ENCODE assay signal across 20 cellular contexts in genomic region chr4:108540536-108540935, GRCh38.
DNase-seq lines count a peak whose midpoint lies in the region; ATAC-seq, FAIRE-seq and TF ChIP-seq lines count a peak whose summit lies in the region.
"Had no signal": no experiment of that assay in that cellular context is flagged by ENCODE, and none has a peak within 500 bp of the region (broad histone marks: within the 10 kb centered on the region; RNA-seq: fewer than 3 reads in every experiment).

No MANE protein-coding gene starts in this region.

- H3K36me3 ChIP-seq in OCI-LY3 (replicated peaks; ENCODE audit: low read depth, low read length) = no peaks in the 10 kb centered on the region
- H3K36me3 ChIP-seq: sigmoid colon, SJSA1, suprapubic skin had no signal

- no peaks in the 10 kb centered on the region for H3K9me3 Mint-ChIP-seq in type B pancreatic cell
- H3K9me3 Mint-ChIP-seq: H9 had no signal

- H3K4me3 ChIP-seq in OCI-LY3 (ENCODE audit: low read length) = no peak overlapping the region
- H3K4me3 ChIP-seq: sigmoid colon, SJSA1, suprapubic skin had no signal

- FAIRE-seq in urothelium cell line (lab: Jason Lieb, UNC) = no peak
- no peak for FAIRE-seq in GM19239 (lab: Jason Lieb, UNC)
- FAIRE-seq: kidney had no signal

- H3K4me1 ChIP-seq in OCI-LY3 (ENCODE audit: low read length) = peaks cover 25% of the 10 kb centered on the region
- H3K4me1 ChIP-seq: sigmoid colon, suprapubic skin had no signal

- no peaks in the 10 kb centered on the region for H4K20me1 ChIP-seq in OCI-LY3 (ENCODE audit: insufficient read depth, low read length)

- no peaks in the 10 kb centered on the region for H3K27me3 ChIP-seq in OCI-LY3 (ENCODE audit: low read depth, low read length)
- H3K27me3 ChIP-seq: sigmoid colon, SJSA1, suprapubic skin had no signal

- peak overlapping the region; percentile 41 for H3K4me2 ChIP-seq in OCI-LY3 (ENCODE audit: low read length)
- H3K4me2 ChIP-seq: KMS-11 had no signal

- TF ChIP-seq CTCF in OCI-LY3 (IDR thresholded peaks at IDR 0.05; ENCODE audit: low read depth, low read length) (no peak), type B pancreatic cell (conservative IDR thresholded peaks at IDR 0.05) (no peak)

- no peak overlapping the region for H3K27ac Mint-ChIP-seq in type B pancreatic cell

- no peaks in the 10 kb centered on the region for H3K79me2 ChIP-seq in OCI-LY3 (ENCODE audit: low read length)

- H3K27me3 Mint-ChIP-seq in type B pancreatic cell = peaks cover 52% of the 10 kb centered on the region
- H3K27me3 Mint-ChIP-seq: naive thymus-derived CD8-positive, alpha-beta T cell had no signal

- no peaks in the 10 kb centered on the region for H3K36me3 Mint-ChIP-seq in type B pancreatic cell

- peaks cover 11% of the 10 kb centered on the region for H3K4me1 Mint-ChIP-seq in type B pancreatic cell (ENCODE audit: unreplicated experiment)
- H3K4me1 Mint-ChIP-seq: H9 had no signal

- no peak overlapping the region for H3K4me3 Mint-ChIP-seq in type B pancreatic cell
- H3K4me3 Mint-ChIP-seq: CD8-positive, alpha-beta memory T cell; H9 had no signal

- no peak overlapping the region for H3K27ac ChIP-seq in OCI-LY3 (ENCODE audit: low read length)
- H3K27ac ChIP-seq: KMS-11, sigmoid colon, SJSA1, suprapubic skin had no signal

- 0 out of 2 replicates have a peak overlapping the region, but pooled peaks have one; percentile 5 for H2AFZ ChIP-seq in OCI-LY3 (ENCODE audit: low read depth, low read length)

- 0 out of 2 replicates have a peak, but pooled peaks cover under 1% of the 10 kb centered on the region for H3K9me3 ChIP-seq in OCI-LY3 (ENCODE audit: insufficient read depth, low read length)
- H3K9me3 ChIP-seq: sigmoid colon, SJSA1, suprapubic skin had no signal

- peak; percentile 76 for ATAC-seq in GM18909 (IDR thresholded peaks at IDR 0.05; ENCODE audit: poor library complexity, unreplicated experiment)
- peak; percentile 64 for ATAC-seq in HG02759 (IDR thresholded peaks at IDR 0.05; ENCODE audit: unreplicated experiment)
- ATAC-seq: activated CD4-positive, CD25-positive, alpha-beta regulatory T cell treated with anti-CD3 and anti-CD28 coated beads, Interleukin-2, amount 50 U/mL, for 24 hours; naive thymus-derived CD8-positive, alpha-beta T cell had no signal

- H3K9ac ChIP-seq in OCI-LY3 (ENCODE audit: low read length) = no peak overlapping the region
- H3K9ac ChIP-seq: KMS-11 had no signal

- DNase-seq in left kidney (ENCODE audit: low read depth, low spot score) (peak; percentile 16), urothelium cell line (ENCODE audit: low spot score) (no peak), type B pancreatic cell (ENCODE audit: extremely low spot score, unreplicated experiment) (no peak), AG08396 (ENCODE audit: low spot score) (no peak), GM19239 (ENCODE audit: insufficient read length, low spot score) (no peak)
- DNase-seq: CD8-positive, alpha-beta memory T cell; effector memory CD4-positive, alpha-beta T cell; H9; kidney; naive thymus-derived CD8-positive, alpha-beta T cell; NCI-H2107; NK-92 treated with Interleukin-12 subunit alpha and Interleukin-12 subunit beta, amount 100 ng/mL, for 24 hours; sigmoid colon had no signal
